In genomic region chr7:44678468-44679179, GRCh38 we compare ENCODE assay signal across 7 cellular contexts.
A peak's percentile ranks its signal among the peaks of the same experiment; 100 is the strongest.
DNase-seq lines count a peak whose midpoint lies in the region; ATAC-seq and TF ChIP-seq lines count a peak whose summit lies in the region.

No MANE protein-coding gene starts in this region.

- peaks cover 28% of the 10 kb centered on the region for H3F3A ChIP-seq in GM23248 (ENCODE audit: insufficient read depth)

- peak overlapping the region; percentile 47 for H3K9ac ChIP-seq in GM23248

- H3K9me3 ChIP-seq in GM23248 (ENCODE audit: low read depth): no peaks in the 10 kb centered on the region

- no peak overlapping the region for H3K4me3 ChIP-seq in GM23248

- DNase-seq in GM23248 (peak; percentile 90), foreskin keratinocyte (peak; percentile 53 to 67), sciatic nerve (ENCODE audit: low spot score) (no peak), NCI-H2081 treated with DMSO at 0.1 percent for 48 hours (lab: John Stamatoyannopoulos, UW) (no peak)

- H3K9me2 ChIP-seq in GM23248 (ENCODE audit: insufficient read depth): no peaks in the 10 kb centered on the region

- H3K4me1 ChIP-seq in GM23248 (ENCODE audit: insufficient read depth) (peaks cover 26% of the 10 kb centered on the region), foreskin keratinocyte (no peaks in the 10 kb centered on the region)

- peaks cover 18% of the 10 kb centered on the region for H3K36me3 ChIP-seq in GM23248 (ENCODE audit: low read depth)

- 33 to 37% methylated on average over 5 of the region's 5 CpGs for WGBS in GM23248 (ENCODE audit: low coverage in 1 of 2, low lambda C conversion rate in 2 of 2, missing lambda C conversion rate in 2 of 2), 2 experiments

- H3K27ac ChIP-seq in GM23248 (peak overlapping the region; percentile 86), foreskin keratinocyte (no peak overlapping the region)

- H3K27me3 ChIP-seq in GM23248 (replicated peaks; ENCODE audit: insufficient read depth): no peaks in the 10 kb centered on the region
- H3K27me3 ChIP-seq in foreskin keratinocyte: no peaks in the 10 kb centered on the region

- H2AFZ ChIP-seq in GM23248: no peak overlapping the region

- H4K20me1 ChIP-seq in GM23248 (ENCODE audit: insufficient read depth): no peaks in the 10 kb centered on the region

- no peak for TF ChIP-seq CTCF in foreskin keratinocyte (conservative IDR thresholded peaks at IDR 0.05)

- H3K79me2 ChIP-seq in GM23248 (ENCODE audit: insufficient read depth): no peaks in the 10 kb centered on the region

- ATAC-seq in SK-N-SH treated with all-trans-retinoic acid at 6 μM for 48 hours (peak; percentile 71), foreskin keratinocyte (no peak), sciatic nerve (peak; percentile 88), GM21390 (IDR thresholded peaks at IDR 0.05; ENCODE audit: unreplicated experiment) (no peak)
- no peak for ATAC-seq in activated CD4-positive, CD25-positive, alpha-beta regulatory T cell treated with anti-CD3 and anti-CD28 coated beads, Interleukin-2, amount 50 U/mL, for 24 hours

- in situ Hi-C loops in GM23248 (cut with MboI): loop anchor here (5.0 kb wide), 1 partner anchor 49 kb away; no protein-coding TSS in a partner anchor

- H3K4me2 ChIP-seq in GM23248 (ENCODE audit: unreplicated experiment): peak overlapping the region; percentile 55

- intact Hi-C loops in sciatic nerve (cut with DNase I): no loop called here

TF ChIP-seq in SK-N-SH treated with all-trans-retinoic acid at 6 μM for 48 hours, 23 proteins besides CTCF, POLR2A, EP300 and RAD21:
- peak; percentile 49; the same call in 1 of the 2 replicates for TF ChIP-seq CREB5 (CRISPR knock-in tag; IDR thresholded peaks at IDR 0.05; ENCODE audit: low read depth)
- TF ChIP-seq ISL1 (CRISPR knock-in tag; IDR thresholded peaks at IDR 0.05): peak; percentile 76
- no peak for TF ChIP-seq RARB (CRISPR knock-in tag; IDR thresholded peaks at IDR 0.05)
- TF ChIP-seq ZNF8 (CRISPR knock-in tag; IDR thresholded peaks at IDR 0.05): no peak
- TF ChIP-seq PATZ1 (CRISPR knock-in tag; IDR thresholded peaks at IDR 0.05; ENCODE audit: borderline replicate concordance): no peak
- TF ChIP-seq ZFP3 (CRISPR knock-in tag; IDR thresholded peaks at IDR 0.05): peak; percentile 28; the same call in 1 of the 2 replicates
- no peak for TF ChIP-seq GLIS3 (CRISPR knock-in tag; IDR thresholded peaks at IDR 0.05)
TF ChIP-seq in SK-N-SH treated with all-trans-retinoic acid at 6 μM for 48 hours: peak in this region for 3.

Comparison
In these comparisons a context has a peak if more than half of its experiments do, and no peak if none do; other contexts are left out.
1. DNase-seq: peak in GM23248 (single experiment) and foreskin keratinocyte (2 of 2); none in sciatic nerve (single experiment) and NCI-H2081 treated with DMSO at 0.1 percent for 48 hours (single experiment).
2. ATAC-seq: peak in SK-N-SH treated with all-trans-retinoic acid at 6 μM for 48 hours (single experiment) and sciatic nerve (single experiment); none in foreskin keratinocyte (single experiment), GM21390 (single experiment) and activated CD4-positive, CD25-positive, alpha-beta regulatory T cell treated with anti-CD3 and anti-CD28 coated beads, Interleukin-2, amount 50 U/mL, for 24 hours (0 of 2).